11 cellular contexts compared by ENCODE assay signal in genomic region chr2:107932986-107933385, GRCh38. TPM values are rescaled to one million over a fixed set of nuclear protein-coding genes. Genes with fewer than 3 reads are reported as not detected.
A peak's percentile ranks its signal among the peaks of the same experiment; 100 is the strongest.
DNase-seq lines count a peak whose midpoint lies in the region; ATAC-seq and TF ChIP-seq lines count a peak whose summit lies in the region.
"Had no signal": no experiment of that assay in that cellular context is flagged by ENCODE, and none has a peak within 500 bp of the region (broad histone marks: within the 10 kb centered on the region; RNA-seq: fewer than 3 reads in every experiment).

No MANE protein-coding gene starts in this region.

- no peak overlapping the region for H4K8ac ChIP-seq in mesendoderm (ENCODE audit: low read depth, low read length)

- no peak overlapping the region for H2BK15ac ChIP-seq in mesendoderm (replicated peaks; ENCODE audit: low read depth)

- peak; percentile 66 for TF ChIP-seq CTCF in LNCAP (IDR thresholded peaks at IDR 0.05)
- TF ChIP-seq CTCF in astrocyte of the spinal cord (IDR thresholded peaks at IDR 0.05; ENCODE audit: low read depth, low read length): peak; percentile 40

- no peak overlapping the region for H3K4me3 ChIP-seq in astrocyte of the spinal cord (ENCODE audit: low read depth, low read length)
- no peak overlapping the region for H3K4me3 ChIP-seq in mesendoderm (ENCODE audit: low read length)

- H3K4me2 ChIP-seq in mesendoderm (ENCODE audit: low read length): no peak overlapping the region

- H3K56ac ChIP-seq in mesendoderm (ENCODE audit: low read length): no peak overlapping the region

- H3K79me1 ChIP-seq in mesendoderm (ENCODE audit: low read length): no peaks in the 10 kb centered on the region

- no peaks in the 10 kb centered on the region for H3K4me1 ChIP-seq in mesendoderm (ENCODE audit: control insufficient read depth, low read depth, low read length)

- H3K36me3 ChIP-seq in mesendoderm (ENCODE audit: control insufficient read depth, insufficient read depth, low read length): no peaks in the 10 kb centered on the region

- H2BK5ac ChIP-seq in mesendoderm (ENCODE audit: low read length): no peak overlapping the region

- in situ Hi-C loops in astrocyte of the spinal cord (cut with HindIII; ENCODE audit: low sequenced_read_pairs): no loop called here

- H3K4ac ChIP-seq in mesendoderm (ENCODE audit: low read depth, low read length): no peak overlapping the region

- no peak overlapping the region for H2AK5ac ChIP-seq in mesendoderm (ENCODE audit: low read length)

- no peak overlapping the region for H3K23ac ChIP-seq in mesendoderm (ENCODE audit: low read length)

- DNase-seq in DMS53 (lab: John Stamatoyannopoulos, UW): peak; percentile 59
- DNase-seq in astrocyte of the spinal cord (ENCODE audit: low read depth, low spot score): peak; percentile 35
- peak; percentile 33 for DNase-seq in mesendoderm
- no peak for DNase-seq in C1 segment of cervical spinal cord (lab: John Stamatoyannopoulos, UW)
- DNase-seq in HPDE6-E6E7 (ENCODE audit: extremely low spot score): no peak
- DNase-seq in stimulated activated CD4-positive, alpha-beta T cell treated with anti-CD3 and anti-CD28 coated beads, Interleukin-2, amount 100 ng/mL, for 48 hours: no peak
- DNase-seq: activated CD4-positive, alpha-beta T cell treated with anti-CD3 and anti-CD28 coated beads, Interleukin-2, amount 50 U/mL, for 4 hours; cerebellar nuclear complex had no signal

- ATAC-seq in HG03378 (IDR thresholded peaks at IDR 0.05; ENCODE audit: unreplicated experiment): no peak
- ATAC-seq: left lobe of liver had no signal

- H2BK120ac ChIP-seq in mesendoderm (ENCODE audit: low read depth, low read length): no peak overlapping the region

- no peak overlapping the region for H3K9ac ChIP-seq in mesendoderm (ENCODE audit: low read length)

- H4K5ac ChIP-seq in mesendoderm (ENCODE audit: low read length): no peak overlapping the region

- no peaks in the 10 kb centered on the region for H3K27me3 ChIP-seq in mesendoderm (ENCODE audit: insufficient read depth, low read length, poor library complexity)

- no peak overlapping the region for H3K27ac ChIP-seq in mesendoderm (ENCODE audit: low read depth, low read length)

- H3K18ac ChIP-seq in mesendoderm (ENCODE audit: low read length): no peak overlapping the region

- WGBS in mesendoderm (ENCODE audit: extremely low coverage, insufficient coverage, low lambda C conversion rate): no CpG with 5 or more reads among the region's 3 CpGs

- H3K79me2 ChIP-seq in mesendoderm (ENCODE audit: control insufficient read depth, insufficient read depth, low read length): no peaks in the 10 kb centered on the region

RNA-seq across cellular contexts. Expression of gene SLC5A7, which starts 53.3 kb away (rescaled TPM):
- not detected for polyA plus RNA-seq in mesendoderm (2013, experiment 1 of 2)
- 0.01 TPM for polyA plus RNA-seq in mesendoderm (2013, experiment 2 of 2)

Comparison
In these comparisons a context has a peak if more than half of its experiments do, and no peak if none do; other contexts are left out.
1. DNase-seq: peak in DMS53 (single experiment), astrocyte of the spinal cord (single experiment) and mesendoderm (single experiment); none in C1 segment of cervical spinal cord (0 of 14), HPDE6-E6E7 (single experiment) and stimulated activated CD4-positive, alpha-beta T cell treated with anti-CD3 and anti-CD28 coated beads, Interleukin-2, amount 100 ng/mL, for 48 hours (0 of 2).